Comparison of ENCODE assay signal across 7 cellular contexts in the genomic region with DNA sequence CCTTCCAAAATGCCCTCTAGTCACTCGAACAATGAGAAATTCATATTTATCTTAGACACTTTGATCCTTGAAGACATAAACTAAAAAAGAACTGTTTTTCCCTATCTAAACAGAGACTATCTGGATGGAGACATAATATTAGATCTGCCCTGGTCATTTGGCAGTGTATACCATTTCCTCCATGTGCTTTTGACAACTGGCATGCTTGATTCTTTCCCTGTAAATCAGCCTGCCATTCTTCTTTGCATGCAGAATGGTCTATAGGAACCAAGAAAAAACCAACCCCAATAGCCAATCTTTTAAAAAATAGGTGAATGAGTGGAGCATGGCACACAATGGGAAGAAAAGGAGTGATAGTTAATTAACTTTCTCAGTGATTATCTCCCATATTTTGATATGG.
"Had no signal": no experiment of that assay in that cellular context is flagged by ENCODE, and none has a peak within 500 bp of the region (broad histone marks: within the 10 kb centered on the region; RNA-seq: fewer than 3 reads in every experiment).

No MANE protein-coding gene starts in this region.

- H3K4me2 ChIP-seq: KMS-11 had no signal

- FAIRE-seq: HTR-8/SVneo, K562 had no signal

- H3K27ac ChIP-seq: HL-60, KMS-11 had no signal

- DNase-seq: IMR-90, KBM-7, KG1 had no signal

- H3K9ac ChIP-seq: KMS-11 had no signal

- ATAC-seq: K562 had no signal

- H3K4me3 ChIP-seq: K562 had no signal
